In genomic region chr15:29369261-29369660, GRCh38 we compare ENCODE assay signal across 1 cellular context.
A peak's percentile ranks its signal among the peaks of the same experiment; 100 is the strongest.
TF ChIP-seq lines count a peak whose summit lies in the region.

No MANE protein-coding gene starts in this region.

TF ChIP-seq in K562, 482 proteins besides CTCF, POLR2A, EP300 and RAD21 (continued from another document):
- TF ChIP-seq ZFP1 (CRISPR knock-in tag; IDR thresholded peaks at IDR 0.05) (peak; percentile 62; the same call in 1 of the 2 replicates), GABPB2 (CRISPR knock-in tag; conservative IDR thresholded peaks at IDR 0.05) (no peak)
